ENCODE assay signal across 8 cellular contexts in the genomic region with DNA sequence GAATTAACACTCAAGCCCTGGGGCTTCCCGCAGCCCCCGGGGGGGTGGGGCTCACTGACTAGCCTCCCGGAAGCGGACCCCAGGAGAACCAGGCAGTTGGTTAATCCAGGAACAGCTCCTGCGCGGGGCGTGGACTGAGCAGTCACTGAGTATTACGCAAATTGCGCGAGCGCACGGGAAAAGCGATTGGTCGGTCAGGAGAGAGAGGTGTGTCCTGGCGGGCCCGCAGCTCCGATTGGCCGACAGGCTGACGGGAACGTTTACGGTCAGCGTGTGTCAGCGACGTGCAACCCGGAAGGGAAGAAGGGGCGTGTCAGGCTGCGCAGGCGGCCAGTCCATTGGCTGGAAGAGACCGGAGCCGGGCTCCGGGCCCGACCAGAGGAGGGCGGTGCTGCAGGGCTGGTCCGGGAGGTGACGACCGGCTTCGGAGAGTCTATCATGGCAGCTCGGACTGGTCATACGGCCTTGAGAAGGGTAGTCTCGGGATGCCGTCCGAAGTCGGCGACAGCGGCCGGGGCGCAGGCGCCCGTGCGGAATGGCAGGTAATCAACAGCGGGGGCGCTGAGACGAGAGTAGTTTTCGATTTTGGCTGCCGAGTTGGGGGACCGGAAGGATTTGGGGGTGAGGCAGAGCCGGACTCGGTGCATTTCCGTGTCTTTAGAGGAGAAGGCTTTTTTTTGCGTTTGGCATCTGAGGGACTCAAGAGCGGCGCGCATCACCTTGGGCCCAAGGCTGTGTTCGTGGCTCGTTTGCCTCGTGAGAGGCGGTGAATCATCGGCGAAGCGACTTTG. TPM values are rescaled to one million over a fixed set of nuclear protein-coding genes. Genes with fewer than 3 reads are reported as not detected.
DNase-seq lines count a peak whose midpoint lies in the region; ATAC-seq and TF ChIP-seq lines count a peak whose summit lies in the region.

Gene COQ10B (plus strand): TSS at position 430 of the 791 bp plus-strand sequence. CDS start 9 bp downstream, at position 439.

- H3K9me3 ChIP-seq in PC-9 (ENCODE audit: insufficient read depth, low read depth) = no peaks in the 10 kb centered on the region

- ATAC-seq in GM21619 (IDR thresholded peaks at IDR 0.05; ENCODE audit: unreplicated experiment) = peak; percentile 96

- intact Hi-C loops in PC-9 (cut with micrococcal nuclease; ENCODE audit: unreplicated experiment) = loop anchor here (1.0 to 5.0 kb wide), 3 partner anchors 18 to 64 kb away; partner anchors contain the start of genes HSPE1, MOB4 and SF3B1

- DNase-seq in DMS53 (lab: John Stamatoyannopoulos, UW) (peak; percentile 100), PC-9 (peak; percentile 98), epithelial cell of proximal tubule (ENCODE audit: low read depth) (peak; percentile 95), mucosa of gallbladder (ENCODE audit: low spot score) (peak; percentile 99)
- DNase-seq in Jurkat, Clone E6-1 (ENCODE audit: low read depth, low spot score) = peak; percentile 99
- peak; percentile 95 for DNase-seq in activated T-cell treated with anti-CD3 and anti-CD28 coated beads, Interleukin-2, amount 50 U/mL, for 1 hour
- peak; percentile 92 to 98 for DNase-seq in stimulated activated CD8-positive, alpha-beta memory T cell treated with anti-CD3 and anti-CD28 coated beads, Interleukin-4, amount 100 ng/mL, for 4 hours (ENCODE audit: low read depth in 2 of 2, low spot score in 1 of 2)

- POLR2A ChIA-PET in PC-9 (lab: Charles Lee; ENCODE audit: unreplicated experiment) = interaction anchor here (0.5 to 0.7 kb wide), 6 partner anchors 9 to 846 kb away, joined by 3 to 10 read pairs (median 4); partner anchors contain the start of gene SF3B1

- peaks cover 13% of the 10 kb centered on the region for H3F3A ChIP-seq in PC-9 (ENCODE audit: insufficient read depth, low read depth)

- no peaks in the 10 kb centered on the region for H3K27me3 ChIP-seq in PC-9 (ENCODE audit: insufficient read depth, low read depth)

- no peaks in the 10 kb centered on the region for H3K36me3 ChIP-seq in PC-9 (ENCODE audit: low read depth)

- peaks cover 42% of the 10 kb centered on the region for H4K20me1 ChIP-seq in PC-9 (ENCODE audit: insufficient read depth)

- TSS peak; percentile 86 for BruUV-seq in PC-9 (replicated peaks; lab: Mats Ljungman, UMichigan)

- peaks cover 49% of the 10 kb centered on the region for H3K79me2 ChIP-seq in PC-9 (ENCODE audit: low read depth)

- peak within 1 kb of the TSS; percentile 93 for H3K4me3 ChIP-seq in Jurkat, Clone E6-1 (ENCODE audit: low read length)
- H3K4me3 ChIP-seq in PC-9 = peak within 1 kb of the TSS; percentile 97
- peak within 1 kb of the TSS; percentile 93 for H3K4me3 ChIP-seq in epithelial cell of proximal tubule (ENCODE audit: low read depth, low read length)

- H3K9me2 ChIP-seq in PC-9 (ENCODE audit: insufficient read depth) = no peaks in the 10 kb centered on the region

- H3K4me2 ChIP-seq in PC-9 = peak within 1 kb of the TSS; percentile 87

- H2AFZ ChIP-seq in PC-9 = peak within 1 kb of the TSS; percentile 88

- CTCF ChIA-PET in PC-9 (lab: Charles Lee) = interaction anchor here (0.9 kb wide), 1 partner anchor 46 kb away, joined by 4 read pairs; the partner anchor contains the start of gene HSPD1

- peak within 1 kb of the TSS; percentile 97 for H3K27ac ChIP-seq in PC-9

- TF ChIP-seq CTCF in PC-9 (conservative IDR thresholded peaks at IDR 0.05) = no peak; the same call in 1 of the 2 replicates
- peak; percentile 25 for TF ChIP-seq CTCF in epithelial cell of proximal tubule (conservative IDR thresholded peaks at IDR 0.05; ENCODE audit: low read depth, low read length)

- H3K4me1 ChIP-seq in PC-9 (replicated peaks; ENCODE audit: insufficient read depth) = peaks cover 10% of the 10 kb centered on the region

RNA-seq across cellular contexts. Expression of gene COQ10B, which starts in this region (rescaled TPM):
- polyA plus RNA-seq in Jurkat, Clone E6-1 (2012; ENCODE audit: insufficient read depth, insufficient read length) = 17.3 TPM
- 14.8 and 18.1 TPM in 2 replicates for total RNA-seq in PC-9 (2021)
- total RNA-seq in epithelial cell of proximal tubule = 16.7 and 17.9 TPM in 2 replicates
- total RNA-seq in mucosa of gallbladder = 22.7 TPM

Comparison
In these comparisons a context has a peak if more than half of its experiments do, and no peak if none do; other contexts are left out.
1. Peak in every context shown above with its lines: DNase-seq, ATAC-seq, H3K4me3 ChIP-seq and H3K27ac ChIP-seq.